Comparison of ENCODE assay signal across 3 cellular contexts in genomic region chr4:87944967-87945366, GRCh38.
TF ChIP-seq lines count a peak whose summit lies in the region.

No MANE protein-coding gene starts in this region.

TF ChIP-seq in GM12891, 5 proteins besides CTCF, POLR2A, EP300 and RAD21:
- no peak for TF ChIP-seq SPI1 (IDR thresholded peaks at IDR 0.05; ENCODE audit: low read depth, low read length)
- TF ChIP-seq POU2F2 (IDR thresholded peaks at IDR 0.05; ENCODE audit: low read depth, low read length) = no peak
- TF ChIP-seq TAF1 (IDR thresholded peaks at IDR 0.05; ENCODE audit: low read depth, low read length) = no peak
- TF ChIP-seq PAX5 (IDR thresholded peaks at IDR 0.05; ENCODE audit: insufficient read depth, low read length, severe bottlenecking) = no peak
- no peak for TF ChIP-seq POLR2AphosphoS5 (IDR thresholded peaks at IDR 0.05; ENCODE audit: low read depth, low read length)

TF ChIP-seq in GM12878, 131 proteins besides CTCF, POLR2A, EP300 and RAD21:
- TF ChIP-seq, protein P1, sequence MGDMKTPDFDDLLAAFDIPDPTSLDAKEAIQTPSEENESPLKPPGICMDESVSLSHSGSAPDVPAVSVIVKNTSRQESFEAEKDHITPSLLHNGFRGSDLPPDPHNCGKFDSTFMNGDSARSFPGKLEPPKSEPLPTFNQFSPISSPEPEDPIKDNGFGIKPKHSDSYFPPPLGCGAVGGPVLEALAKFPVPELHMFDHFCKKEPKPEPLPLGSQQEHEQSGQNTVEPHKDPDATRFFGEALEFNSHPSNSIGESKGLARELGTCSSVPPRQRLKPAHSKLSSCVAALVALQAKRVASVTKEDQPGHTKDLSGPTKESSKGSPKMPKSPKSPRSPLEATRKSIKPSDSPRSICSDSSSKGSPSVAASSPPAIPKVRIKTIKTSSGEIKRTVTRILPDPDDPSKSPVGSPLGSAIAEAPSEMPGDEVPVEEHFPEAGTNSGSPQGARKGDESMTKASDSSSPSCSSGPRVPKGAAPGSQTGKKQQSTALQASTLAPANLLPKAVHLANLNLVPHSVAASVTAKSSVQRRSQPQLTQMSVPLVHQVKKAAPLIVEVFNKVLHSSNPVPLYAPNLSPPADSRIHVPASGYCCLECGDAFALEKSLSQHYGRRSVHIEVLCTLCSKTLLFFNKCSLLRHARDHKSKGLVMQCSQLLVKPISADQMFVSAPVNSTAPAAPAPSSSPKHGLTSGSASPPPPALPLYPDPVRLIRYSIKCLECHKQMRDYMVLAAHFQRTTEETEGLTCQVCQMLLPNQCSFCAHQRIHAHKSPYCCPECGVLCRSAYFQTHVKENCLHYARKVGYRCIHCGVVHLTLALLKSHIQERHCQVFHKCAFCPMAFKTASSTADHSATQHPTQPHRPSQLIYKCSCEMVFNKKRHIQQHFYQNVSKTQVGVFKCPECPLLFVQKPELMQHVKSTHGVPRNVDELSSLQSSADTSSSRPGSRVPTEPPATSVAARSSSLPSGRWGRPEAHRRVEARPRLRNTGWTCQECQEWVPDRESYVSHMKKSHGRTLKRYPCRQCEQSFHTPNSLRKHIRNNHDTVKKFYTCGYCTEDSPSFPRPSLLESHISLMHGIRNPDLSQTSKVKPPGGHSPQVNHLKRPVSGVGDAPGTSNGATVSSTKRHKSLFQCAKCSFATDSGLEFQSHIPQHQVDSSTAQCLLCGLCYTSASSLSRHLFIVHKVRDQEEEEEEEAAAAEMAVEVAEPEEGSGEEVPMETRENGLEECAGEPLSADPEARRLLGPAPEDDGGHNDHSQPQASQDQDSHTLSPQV (IDR thresholded peaks at IDR 0.05) = no peak
- no peak for TF ChIP-seq HDAC2 (IDR thresholded peaks at IDR 0.05)
- TF ChIP-seq, protein P2, sequence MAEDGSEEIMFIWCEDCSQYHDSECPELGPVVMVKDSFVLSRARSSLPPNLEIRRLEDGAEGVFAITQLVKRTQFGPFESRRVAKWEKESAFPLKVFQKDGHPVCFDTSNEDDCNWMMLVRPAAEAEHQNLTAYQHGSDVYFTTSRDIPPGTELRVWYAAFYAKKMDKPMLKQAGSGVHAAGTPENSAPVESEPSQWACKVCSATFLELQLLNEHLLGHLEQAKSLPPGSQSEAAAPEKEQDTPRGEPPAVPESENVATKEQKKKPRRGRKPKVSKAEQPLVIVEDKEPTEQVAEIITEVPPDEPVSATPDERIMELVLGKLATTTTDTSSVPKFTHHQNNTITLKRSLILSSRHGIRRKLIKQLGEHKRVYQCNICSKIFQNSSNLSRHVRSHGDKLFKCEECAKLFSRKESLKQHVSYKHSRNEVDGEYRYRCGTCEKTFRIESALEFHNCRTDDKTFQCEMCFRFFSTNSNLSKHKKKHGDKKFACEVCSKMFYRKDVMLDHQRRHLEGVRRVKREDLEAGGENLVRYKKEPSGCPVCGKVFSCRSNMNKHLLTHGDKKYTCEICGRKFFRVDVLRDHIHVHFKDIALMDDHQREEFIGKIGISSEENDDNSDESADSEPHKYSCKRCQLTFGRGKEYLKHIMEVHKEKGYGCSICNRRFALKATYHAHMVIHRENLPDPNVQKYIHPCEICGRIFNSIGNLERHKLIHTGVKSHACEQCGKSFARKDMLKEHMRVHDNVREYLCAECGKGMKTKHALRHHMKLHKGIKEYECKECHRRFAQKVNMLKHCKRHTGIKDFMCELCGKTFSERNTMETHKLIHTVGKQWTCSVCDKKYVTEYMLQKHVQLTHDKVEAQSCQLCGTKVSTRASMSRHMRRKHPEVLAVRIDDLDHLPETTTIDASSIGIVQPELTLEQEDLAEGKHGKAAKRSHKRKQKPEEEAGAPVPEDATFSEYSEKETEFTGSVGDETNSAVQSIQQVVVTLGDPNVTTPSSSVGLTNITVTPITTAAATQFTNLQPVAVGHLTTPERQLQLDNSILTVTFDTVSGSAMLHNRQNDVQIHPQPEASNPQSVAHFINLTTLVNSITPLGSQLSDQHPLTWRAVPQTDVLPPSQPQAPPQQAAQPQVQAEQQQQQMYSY (CRISPR knock-in tag; IDR thresholded peaks at IDR 0.05) = no peak
- TF ChIP-seq RAD51 (IDR thresholded peaks at IDR 0.05) = 0 out of 2 replicates have a peak, but pooled peaks have one; percentile 23
TF ChIP-seq in GM12878: peak in this region for 1.

TF ChIP-seq in H1, 55 proteins besides CTCF, POLR2A, EP300 and RAD21:
- TF ChIP-seq E2F6 (IDR thresholded peaks at IDR 0.05) (0 out of 2 replicates have a peak, but pooled peaks have one; percentile 25), ZNF274 (IDR thresholded peaks at IDR 0.05; ENCODE audit: borderline replicate concordance, extremely low read depth, low read length) (no peak), POLR2AphosphoS5 (IDR thresholded peaks at IDR 0.05; ENCODE audit: low read depth, low read length) (peak; percentile 66; the same call in 1 of the 2 replicates)
